ENCODE assay signal across 9 cellular contexts in the genomic region with DNA sequence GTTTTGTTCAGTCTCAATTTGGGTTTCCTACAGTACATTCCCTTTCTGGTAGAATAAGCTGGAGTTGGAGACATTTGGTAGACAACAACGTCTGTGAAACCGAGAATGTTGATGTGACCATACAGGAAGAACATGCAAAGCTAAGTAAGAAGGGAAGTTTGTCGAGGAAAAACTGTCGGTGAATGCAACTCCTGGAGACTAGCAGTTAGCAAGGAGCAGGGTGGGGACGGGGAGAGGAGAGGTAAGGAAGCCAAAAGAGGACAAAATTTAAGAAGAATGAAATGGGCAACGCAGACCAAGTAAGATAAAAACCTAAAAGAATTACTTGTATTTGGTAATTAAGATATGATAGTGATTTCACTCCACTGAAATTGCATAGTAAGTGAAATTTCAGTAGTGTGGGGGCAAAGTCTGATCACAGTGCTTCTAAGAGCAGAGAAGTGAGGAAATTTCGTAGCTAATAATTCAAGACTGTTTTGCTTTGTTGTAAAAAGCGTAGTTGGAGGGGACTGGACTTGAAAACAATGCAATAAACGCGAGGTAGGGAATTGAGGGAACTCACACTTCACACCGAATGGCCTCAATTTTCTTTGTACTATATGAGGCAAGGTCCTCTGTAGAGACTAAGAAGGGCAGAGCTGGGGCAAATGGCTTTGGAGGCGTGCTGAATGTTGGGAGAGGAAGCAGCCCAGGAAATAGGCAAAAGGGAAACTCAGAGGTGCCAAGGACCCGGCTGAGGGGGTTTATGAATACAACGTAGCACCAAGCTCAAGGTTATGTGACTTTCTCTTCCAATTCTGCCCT. TPM values are rescaled to one million over a fixed set of nuclear protein-coding genes. Genes with fewer than 3 reads are reported as not detected.
DNase-seq lines count a peak whose midpoint lies in the region; ATAC-seq and TF ChIP-seq lines count a peak whose summit lies in the region.
"Had no signal": no experiment of that assay in that cellular context is flagged by ENCODE, and none has a peak within 500 bp of the region (broad histone marks: within the 10 kb centered on the region; RNA-seq: fewer than 3 reads in every experiment).

No MANE protein-coding gene starts in this region.

- H3K36me3 ChIP-seq in right atrium auricular region: no peaks in the 10 kb centered on the region

- peaks cover 19% of the 10 kb centered on the region for H3K36me3 Mint-ChIP-seq in Calu3 (ENCODE audit: insufficient read depth, unreplicated experiment)
- no peaks in the 10 kb centered on the region for H3K36me3 Mint-ChIP-seq in T-helper 17 cell (ENCODE audit: low read depth)
- no peaks in the 10 kb centered on the region for H3K36me3 Mint-ChIP-seq in progenitor cell of endocrine pancreas (ENCODE audit: insufficient read depth)

- H3K4me1 Mint-ChIP-seq in Calu3 (ENCODE audit: low read depth, unreplicated experiment): peaks cover 11% of the 10 kb centered on the region
- H3K4me1 Mint-ChIP-seq in T-helper 17 cell: peaks cover 17% of the 10 kb centered on the region
- peaks cover 17% of the 10 kb centered on the region for H3K4me1 Mint-ChIP-seq in progenitor cell of endocrine pancreas (ENCODE audit: low read depth)

- peak; percentile 17 for ATAC-seq in T-helper 17 cell
- ATAC-seq in GM21737 (IDR thresholded peaks at IDR 0.05; ENCODE audit: unreplicated experiment): no peak
- ATAC-seq: HCT116 had no signal

- H3K27ac ChIP-seq in right atrium auricular region: peak overlapping the region; percentile 52 to 81

- DNase-seq in Calu3 (no peak), T-helper 17 cell (no peak), right atrium auricular region (ENCODE audit: low spot score) (no peak), progenitor cell of endocrine pancreas (ENCODE audit: low spot score, unreplicated experiment) (no peak), C1 segment of cervical spinal cord (lab: John Stamatoyannopoulos, UW) (no peak), RKO (ENCODE audit: low spot score) (no peak)
- no peak for DNase-seq in stimulated activated naive CD4-positive, alpha-beta T cell (lab: John Stamatoyannopoulos, UW)

- H3K4me3 ChIP-seq in right atrium auricular region: peak overlapping the region; percentile 52 to 87

- H3K9me3 Mint-ChIP-seq in Calu3 (ENCODE audit: low read depth, unreplicated experiment) (no peaks in the 10 kb centered on the region), progenitor cell of endocrine pancreas (ENCODE audit: low read depth) (no peaks in the 10 kb centered on the region)

- H3K4me1 ChIP-seq in right atrium auricular region: peaks cover 0 to 27% of the 10 kb centered on the region in 2 donors

- intact Hi-C loops in Calu3 (cut with micrococcal nuclease; ENCODE audit: unreplicated experiment): loop anchor here (5.0 kb wide), 1 partner anchor 68 kb away; a partner anchor contains a TSS

- H3K9me3 ChIP-seq in T-helper 17 cell (ENCODE audit: control insufficient read depth, low read length, poor library complexity, severe bottlenecking) (no peaks in the 10 kb centered on the region), right atrium auricular region (no peaks in the 10 kb centered on the region)

- CTCF ChIA-PET in Calu3 (lab: Charles Lee): interaction anchor here (0.6 kb wide), 1 partner anchor 294 kb away, joined by 3 read pairs; no protein-coding TSS in a partner anchor

- no TSS peak for BruUV-seq in Calu3 (replicated peaks; lab: Mats Ljungman, UMichigan)

- H3K27me3 ChIP-seq in right atrium auricular region: no peaks in the 10 kb centered on the region

- TF ChIP-seq CTCF in Calu3 (IDR thresholded peaks at IDR 0.05; ENCODE audit: unreplicated experiment): no peak
- TF ChIP-seq CTCF in right atrium auricular region (IDR thresholded peaks at IDR 0.05): no peak
- TF ChIP-seq CTCF in progenitor cell of endocrine pancreas (IDR thresholded peaks at IDR 0.05; ENCODE audit: unreplicated experiment): no peak

- H3K27me3 Mint-ChIP-seq in Calu3 (ENCODE audit: unreplicated experiment) (peaks cover 33% of the 10 kb centered on the region), T-helper 17 cell (peaks cover 54% of the 10 kb centered on the region), progenitor cell of endocrine pancreas (peaks cover 18% of the 10 kb centered on the region)

- no peak overlapping the region for H3K27ac Mint-ChIP-seq in Calu3 (ENCODE audit: unreplicated experiment)
- no peak overlapping the region for H3K27ac Mint-ChIP-seq in T-helper 17 cell
- H3K27ac Mint-ChIP-seq in progenitor cell of endocrine pancreas: peak overlapping the region; percentile 11

- H3K4me3 Mint-ChIP-seq in Calu3 (ENCODE audit: low read depth, unreplicated experiment): peak overlapping the region; percentile 77
- peak overlapping the region; percentile 85 for H3K4me3 Mint-ChIP-seq in T-helper 17 cell
- peak overlapping the region; percentile 89 for H3K4me3 Mint-ChIP-seq in progenitor cell of endocrine pancreas (ENCODE audit: low read depth)

RNA-seq across cellular contexts. Expression of a gene that starts 0.8 kb away (rescaled TPM):
- total RNA-seq in Calu3 (2022) (2.1 and 2.8 TPM in 2 replicates), T-helper 17 cell (under 1 TPM in 1 of 2 donors, not detected in 1; 0.17 TPM), right atrium auricular region (1 to 10 TPM; 1.5 to 2.3 TPM), progenitor cell of endocrine pancreas (3.0 and 4.2 TPM in 2 replicates)

RNA-seq across cellular contexts. Expression of a gene that starts 40.3 kb away (rescaled TPM):
- 15.0 and 23.0 TPM in 2 replicates for total RNA-seq in Calu3 (2022)
- total RNA-seq in T-helper 17 cell: 10 to 100 TPM; 15.2 to 20.8 TPM
- 10 to 100 TPM; 60.9 to 83.6 TPM for total RNA-seq in right atrium auricular region
- total RNA-seq in progenitor cell of endocrine pancreas: 27.2 and 30.1 TPM in 2 replicates
